Comparison of ENCODE assay signal across 10 cellular contexts in the genomic region with DNA sequence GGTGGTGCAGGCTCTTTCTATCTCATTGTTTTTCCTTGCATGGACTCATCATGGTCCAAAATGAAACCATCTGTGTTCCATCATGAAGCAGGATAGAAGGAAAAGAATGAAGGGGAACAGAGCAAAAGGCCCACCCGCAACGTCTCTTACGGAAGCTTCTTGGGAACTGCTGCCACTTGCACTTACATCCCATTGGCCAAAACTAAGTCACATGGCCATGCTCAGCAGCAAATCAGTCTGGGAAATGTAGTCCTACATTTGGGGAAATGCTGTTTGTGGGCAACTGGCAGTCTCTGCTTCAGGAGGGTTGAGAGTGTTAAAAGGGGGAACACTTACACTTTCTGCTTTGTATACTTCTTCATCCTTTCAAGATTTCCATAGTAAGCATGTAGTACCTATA.
DNase-seq lines count a peak whose midpoint lies in the region; ATAC-seq, FAIRE-seq and TF ChIP-seq lines count a peak whose summit lies in the region.
"Had no signal": no experiment of that assay in that cellular context is flagged by ENCODE, and none has a peak within 500 bp of the region (broad histone marks: within the 10 kb centered on the region; RNA-seq: fewer than 3 reads in every experiment).

No MANE protein-coding gene starts in this region.

- DNase-seq in CD1c-positive myeloid dendritic cell (ENCODE audit: extremely low spot score) (peak; percentile 72), NB4 (ENCODE audit: low read depth) (peak; percentile 57), fibroblast of mammary gland (ENCODE audit: low read depth) (peak; percentile 49), HTR-8/SVneo (ENCODE audit: insufficient read length, low spot score) (no peak), NCI-H2107 treated with DMSO at 0.1 percent for 48 hours (lab: John Stamatoyannopoulos, UW; ENCODE audit: unreplicated experiment) (no peak)

- H3K4me3 ChIP-seq in NB4 (ENCODE audit: low read depth, low read length): no peak overlapping the region
- no peak overlapping the region for H3K4me3 ChIP-seq in fibroblast of mammary gland (ENCODE audit: control insufficient read depth, low read depth, low read length)
- H3K4me3 ChIP-seq: adrenal gland, SJSA1 had no signal

- TF ChIP-seq CTCF in NB4 (IDR thresholded peaks at IDR 0.05; ENCODE audit: low read depth, low read length) (no peak), fibroblast of mammary gland (conservative IDR thresholded peaks at IDR 0.05; ENCODE audit: control insufficient read depth, insufficient read depth, low read depth, low read length) (no peak)

- FAIRE-seq in HTR-8/SVneo (lab: Jason Lieb, UNC): no peak

- ATAC-seq in GM21390 (IDR thresholded peaks at IDR 0.05; ENCODE audit: unreplicated experiment) (peak; percentile 70), HG02970 (IDR thresholded peaks at IDR 0.05; ENCODE audit: low FRiP score, unreplicated experiment) (no peak), HG03571 (IDR thresholded peaks at IDR 0.05; ENCODE audit: unreplicated experiment) (no peak)

- no peak for TF ChIP-seq POLR2A in NB4 (IDR thresholded peaks at IDR 0.05; ENCODE audit: extremely low read depth, insufficient read length)

Comparison
In these comparisons a context has a peak if more than half of its experiments do, and no peak if none do; other contexts are left out.
1. DNase-seq: peak in CD1c-positive myeloid dendritic cell (single experiment), NB4 (single experiment) and fibroblast of mammary gland (single experiment); none in HTR-8/SVneo (single experiment) and NCI-H2107 treated with DMSO at 0.1 percent for 48 hours (single experiment).